In the genomic region with DNA sequence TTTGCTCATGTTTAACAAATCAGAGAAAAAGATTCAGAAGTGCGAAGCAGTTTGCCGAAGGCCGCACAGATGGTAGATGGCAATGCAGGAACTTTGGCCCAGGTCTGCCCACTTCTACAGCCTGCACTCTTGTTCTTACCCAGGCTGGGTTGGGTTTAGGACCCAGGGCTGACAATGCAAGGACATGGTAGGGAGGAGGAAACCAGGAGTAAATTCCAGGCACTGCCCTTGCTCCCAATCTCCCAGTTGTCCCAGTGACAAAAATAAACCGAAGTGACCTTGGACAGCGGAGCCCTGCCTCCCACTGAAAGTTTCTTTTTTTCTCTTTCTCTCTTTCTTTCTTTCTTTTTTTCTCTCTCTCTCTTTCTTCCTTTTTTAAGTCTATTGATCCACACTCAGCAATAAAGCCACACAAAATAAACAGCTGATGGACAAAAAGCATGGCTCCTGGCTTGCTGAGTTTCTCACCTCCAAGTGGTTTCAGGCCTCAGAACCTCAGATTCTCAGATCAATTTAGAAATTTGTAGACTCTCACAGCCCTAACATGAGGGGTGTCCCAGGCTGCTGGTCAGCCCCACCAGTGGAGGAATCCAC, we compare ENCODE assay signal across 1 cellular context.
TF ChIP-seq lines count a peak whose summit lies in the region.

No MANE protein-coding gene starts in this region.

TF ChIP-seq in HepG2, 621 proteins besides CTCF, POLR2A, EP300 and RAD21 (continued from another document and continues in another):
- TF ChIP-seq, protein P1, sequence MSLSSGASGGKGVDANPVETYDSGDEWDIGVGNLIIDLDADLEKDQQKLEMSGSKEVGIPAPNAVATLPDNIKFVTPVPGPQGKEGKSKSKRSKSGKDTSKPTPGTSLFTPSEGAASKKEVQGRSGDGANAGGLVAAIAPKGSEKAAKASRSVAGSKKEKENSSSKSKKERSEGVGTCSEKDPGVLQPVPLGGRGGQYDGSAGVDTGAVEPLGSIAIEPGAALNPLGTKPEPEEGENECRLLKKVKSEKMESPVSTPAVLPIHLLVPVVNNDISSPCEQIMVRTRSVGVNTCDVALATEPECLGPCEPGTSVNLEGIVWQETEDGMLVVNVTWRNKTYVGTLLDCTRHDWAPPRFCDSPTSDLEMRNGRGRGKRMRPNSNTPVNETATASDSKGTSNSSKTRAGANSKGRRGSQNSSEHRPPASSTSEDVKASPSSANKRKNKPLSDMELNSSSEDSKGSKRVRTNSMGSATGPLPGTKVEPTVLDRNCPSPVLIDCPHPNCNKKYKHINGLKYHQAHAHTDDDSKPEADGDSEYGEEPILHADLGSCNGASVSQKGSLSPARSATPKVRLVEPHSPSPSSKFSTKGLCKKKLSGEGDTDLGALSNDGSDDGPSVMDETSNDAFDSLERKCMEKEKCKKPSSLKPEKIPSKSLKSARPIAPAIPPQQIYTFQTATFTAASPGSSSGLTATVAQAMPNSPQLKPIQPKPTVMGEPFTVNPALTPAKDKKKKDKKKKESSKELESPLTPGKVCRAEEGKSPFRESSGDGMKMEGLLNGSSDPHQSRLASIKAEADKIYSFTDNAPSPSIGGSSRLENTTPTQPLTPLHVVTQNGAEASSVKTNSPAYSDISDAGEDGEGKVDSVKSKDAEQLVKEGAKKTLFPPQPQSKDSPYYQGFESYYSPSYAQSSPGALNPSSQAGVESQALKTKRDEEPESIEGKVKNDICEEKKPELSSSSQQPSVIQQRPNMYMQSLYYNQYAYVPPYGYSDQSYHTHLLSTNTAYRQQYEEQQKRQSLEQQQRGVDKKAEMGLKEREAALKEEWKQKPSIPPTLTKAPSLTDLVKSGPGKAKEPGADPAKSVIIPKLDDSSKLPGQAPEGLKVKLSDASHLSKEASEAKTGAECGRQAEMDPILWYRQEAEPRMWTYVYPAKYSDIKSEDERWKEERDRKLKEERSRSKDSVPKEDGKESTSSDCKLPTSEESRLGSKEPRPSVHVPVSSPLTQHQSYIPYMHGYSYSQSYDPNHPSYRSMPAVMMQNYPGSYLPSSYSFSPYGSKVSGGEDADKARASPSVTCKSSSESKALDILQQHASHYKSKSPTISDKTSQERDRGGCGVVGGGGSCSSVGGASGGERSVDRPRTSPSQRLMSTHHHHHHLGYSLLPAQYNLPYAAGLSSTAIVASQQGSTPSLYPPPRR (CRISPR knock-in tag; IDR thresholded peaks at IDR 0.05; ENCODE audit: borderline replicate concordance): peak; percentile 33; the same call in 1 of the 2 replicates
- TF ChIP-seq ZNF562 (CRISPR knock-in tag; IDR thresholded peaks at IDR 0.05; ENCODE audit: borderline replicate concordance): no peak
- no peak for TF ChIP-seq HOXA7 (CRISPR knock-in tag; IDR thresholded peaks at IDR 0.05)
- no peak for TF ChIP-seq GABPA (IDR thresholded peaks at IDR 0.05; ENCODE audit: low read depth, low read length)
- TF ChIP-seq GABPA (CRISPR knock-in tag; IDR thresholded peaks at IDR 0.05; ENCODE audit: low read depth): no peak
- 0 out of 2 replicates have a peak, but pooled peaks have one; percentile 47 for TF ChIP-seq NFIC (IDR thresholded peaks at IDR 0.05; ENCODE audit: low read length)
- no peak for TF ChIP-seq SETDB1 (CRISPR knock-in tag; IDR thresholded peaks at IDR 0.05; ENCODE audit: borderline replicate concordance)
- TF ChIP-seq NR2C2 (CRISPR knock-in tag; IDR thresholded peaks at IDR 0.05; ENCODE audit: borderline replicate concordance): 0 out of 2 replicates have a peak, but pooled peaks have one; percentile 29
- TF ChIP-seq PRPF4 (IDR thresholded peaks at IDR 0.05; ENCODE audit: low read depth, low read length, poor library complexity, severe bottlenecking): no peak
- TF ChIP-seq, protein P2, sequence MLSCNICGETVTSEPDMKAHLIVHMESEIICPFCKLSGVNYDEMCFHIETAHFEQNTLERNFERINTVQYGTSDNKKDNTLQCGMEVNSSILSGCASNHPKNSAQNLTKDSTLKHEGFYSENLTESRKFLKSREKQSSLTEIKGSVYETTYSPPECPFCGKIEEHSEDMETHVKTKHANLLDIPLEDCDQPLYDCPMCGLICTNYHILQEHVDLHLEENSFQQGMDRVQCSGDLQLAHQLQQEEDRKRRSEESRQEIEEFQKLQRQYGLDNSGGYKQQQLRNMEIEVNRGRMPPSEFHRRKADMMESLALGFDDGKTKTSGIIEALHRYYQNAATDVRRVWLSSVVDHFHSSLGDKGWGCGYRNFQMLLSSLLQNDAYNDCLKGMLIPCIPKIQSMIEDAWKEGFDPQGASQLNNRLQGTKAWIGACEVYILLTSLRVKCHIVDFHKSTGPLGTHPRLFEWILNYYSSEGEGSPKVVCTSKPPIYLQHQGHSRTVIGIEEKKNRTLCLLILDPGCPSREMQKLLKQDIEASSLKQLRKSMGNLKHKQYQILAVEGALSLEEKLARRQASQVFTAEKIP (CRISPR knock-in tag; IDR thresholded peaks at IDR 0.05; ENCODE audit: borderline replicate concordance): no peak
- 0 out of 2 replicates have a peak, but pooled peaks have one; percentile 18 for TF ChIP-seq ZNF878 (CRISPR knock-in tag; IDR thresholded peaks at IDR 0.05)
- TF ChIP-seq, protein P3, sequence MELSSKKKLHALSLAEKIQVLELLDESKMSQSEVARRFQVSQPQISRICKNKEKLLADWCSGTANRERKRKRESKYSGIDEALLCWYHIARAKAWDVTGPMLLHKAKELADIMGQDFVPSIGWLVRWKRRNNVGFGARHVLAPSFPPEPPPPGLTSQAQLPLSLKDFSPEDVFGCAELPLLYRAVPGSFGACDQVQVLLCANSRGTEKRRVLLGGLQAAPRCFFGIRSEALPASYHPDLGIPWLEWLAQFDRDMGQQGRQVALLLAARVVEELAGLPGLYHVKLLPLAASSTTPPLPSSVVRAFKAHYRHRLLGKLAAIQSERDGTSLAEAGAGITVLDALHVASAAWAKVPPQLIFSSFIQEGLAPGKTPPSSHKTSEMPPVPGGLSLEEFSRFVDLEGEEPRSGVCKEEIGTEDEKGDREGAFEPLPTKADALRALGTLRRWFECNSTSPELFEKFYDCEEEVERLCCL (CRISPR knock-in tag; IDR thresholded peaks at IDR 0.05; ENCODE audit: borderline replicate concordance): no peak
- no peak for TF ChIP-seq FOSL2 (CRISPR knock-in tag; IDR thresholded peaks at IDR 0.05)
- TF ChIP-seq ZNF317 (CRISPR knock-in tag; IDR thresholded peaks at IDR 0.05): 0 out of 2 replicates have a peak, but pooled peaks have one; percentile 14
- no peak for TF ChIP-seq ZBTB42 (CRISPR knock-in tag; IDR thresholded peaks at IDR 0.05)
- TF ChIP-seq THAP11 (CRISPR knock-in tag; IDR thresholded peaks at IDR 0.05): 0 out of 2 replicates have a peak, but pooled peaks have one; percentile 0
- TF ChIP-seq ATRX (CRISPR knock-in tag; IDR thresholded peaks at IDR 0.05; ENCODE audit: borderline replicate concordance): no peak
- TF ChIP-seq, protein P4, sequence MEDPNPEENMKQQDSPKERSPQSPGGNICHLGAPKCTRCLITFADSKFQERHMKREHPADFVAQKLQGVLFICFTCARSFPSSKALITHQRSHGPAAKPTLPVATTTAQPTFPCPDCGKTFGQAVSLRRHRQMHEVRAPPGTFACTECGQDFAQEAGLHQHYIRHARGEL (CRISPR knock-in tag; IDR thresholded peaks at IDR 0.05): no peak
- no peak for TF ChIP-seq ZNF3 (CRISPR knock-in tag; IDR thresholded peaks at IDR 0.05)
- TF ChIP-seq, protein P5, sequence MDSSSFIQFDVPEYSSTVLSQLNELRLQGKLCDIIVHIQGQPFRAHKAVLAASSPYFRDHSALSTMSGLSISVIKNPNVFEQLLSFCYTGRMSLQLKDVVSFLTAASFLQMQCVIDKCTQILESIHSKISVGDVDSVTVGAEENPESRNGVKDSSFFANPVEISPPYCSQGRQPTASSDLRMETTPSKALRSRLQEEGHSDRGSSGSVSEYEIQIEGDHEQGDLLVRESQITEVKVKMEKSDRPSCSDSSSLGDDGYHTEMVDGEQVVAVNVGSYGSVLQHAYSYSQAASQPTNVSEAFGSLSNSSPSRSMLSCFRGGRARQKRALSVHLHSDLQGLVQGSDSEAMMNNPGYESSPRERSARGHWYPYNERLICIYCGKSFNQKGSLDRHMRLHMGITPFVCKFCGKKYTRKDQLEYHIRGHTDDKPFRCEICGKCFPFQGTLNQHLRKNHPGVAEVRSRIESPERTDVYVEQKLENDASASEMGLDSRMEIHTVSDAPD (CRISPR knock-in tag; IDR thresholded peaks at IDR 0.05): no peak
- no peak for TF ChIP-seq DNMT1 (CRISPR knock-in tag; IDR thresholded peaks at IDR 0.05)
- no peak for TF ChIP-seq TOE1 (CRISPR knock-in tag; IDR thresholded peaks at IDR 0.05)
- peak; percentile 45; the same call in 1 of the 2 replicates for TF ChIP-seq DMAP1 (CRISPR knock-in tag; IDR thresholded peaks at IDR 0.05)
- no peak for TF ChIP-seq ZNF17 (CRISPR knock-in tag; IDR thresholded peaks at IDR 0.05)
- TF ChIP-seq ZNF264 (CRISPR knock-in tag; IDR thresholded peaks at IDR 0.05): 0 out of 2 replicates have a peak, but pooled peaks have one; percentile 5
- no peak for TF ChIP-seq ZNF446 (CRISPR knock-in tag; IDR thresholded peaks at IDR 0.05)
- TF ChIP-seq, protein P6, sequence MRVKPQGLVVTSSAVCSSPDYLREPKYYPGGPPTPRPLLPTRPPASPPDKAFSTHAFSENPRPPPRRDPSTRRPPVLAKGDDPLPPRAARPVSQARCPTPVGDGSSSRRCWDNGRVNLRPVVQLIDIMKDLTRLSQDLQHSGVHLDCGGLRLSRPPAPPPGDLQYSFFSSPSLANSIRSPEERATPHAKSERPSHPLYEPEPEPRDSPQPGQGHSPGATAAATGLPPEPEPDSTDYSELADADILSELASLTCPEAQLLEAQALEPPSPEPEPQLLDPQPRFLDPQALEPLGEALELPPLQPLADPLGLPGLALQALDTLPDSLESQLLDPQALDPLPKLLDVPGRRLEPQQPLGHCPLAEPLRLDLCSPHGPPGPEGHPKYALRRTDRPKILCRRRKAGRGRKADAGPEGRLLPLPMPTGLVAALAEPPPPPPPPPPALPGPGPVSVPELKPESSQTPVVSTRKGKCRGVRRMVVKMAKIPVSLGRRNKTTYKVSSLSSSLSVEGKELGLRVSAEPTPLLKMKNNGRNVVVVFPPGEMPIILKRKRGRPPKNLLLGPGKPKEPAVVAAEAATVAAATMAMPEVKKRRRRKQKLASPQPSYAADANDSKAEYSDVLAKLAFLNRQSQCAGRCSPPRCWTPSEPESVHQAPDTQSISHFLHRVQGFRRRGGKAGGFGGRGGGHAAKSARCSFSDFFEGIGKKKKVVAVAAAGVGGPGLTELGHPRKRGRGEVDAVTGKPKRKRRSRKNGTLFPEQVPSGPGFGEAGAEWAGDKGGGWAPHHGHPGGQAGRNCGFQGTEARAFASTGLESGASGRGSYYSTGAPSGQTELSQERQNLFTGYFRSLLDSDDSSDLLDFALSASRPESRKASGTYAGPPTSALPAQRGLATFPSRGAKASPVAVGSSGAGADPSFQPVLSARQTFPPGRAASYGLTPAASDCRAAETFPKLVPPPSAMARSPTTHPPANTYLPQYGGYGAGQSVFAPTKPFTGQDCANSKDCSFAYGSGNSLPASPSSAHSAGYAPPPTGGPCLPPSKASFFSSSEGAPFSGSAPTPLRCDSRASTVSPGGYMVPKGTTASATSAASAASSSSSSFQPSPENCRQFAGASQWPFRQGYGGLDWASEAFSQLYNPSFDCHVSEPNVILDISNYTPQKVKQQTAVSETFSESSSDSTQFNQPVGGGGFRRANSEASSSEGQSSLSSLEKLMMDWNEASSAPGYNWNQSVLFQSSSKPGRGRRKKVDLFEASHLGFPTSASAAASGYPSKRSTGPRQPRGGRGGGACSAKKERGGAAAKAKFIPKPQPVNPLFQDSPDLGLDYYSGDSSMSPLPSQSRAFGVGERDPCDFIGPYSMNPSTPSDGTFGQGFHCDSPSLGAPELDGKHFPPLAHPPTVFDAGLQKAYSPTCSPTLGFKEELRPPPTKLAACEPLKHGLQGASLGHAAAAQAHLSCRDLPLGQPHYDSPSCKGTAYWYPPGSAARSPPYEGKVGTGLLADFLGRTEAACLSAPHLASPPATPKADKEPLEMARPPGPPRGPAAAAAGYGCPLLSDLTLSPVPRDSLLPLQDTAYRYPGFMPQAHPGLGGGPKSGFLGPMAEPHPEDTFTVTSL (CRISPR knock-in tag; IDR thresholded peaks at IDR 0.05; ENCODE audit: borderline replicate concordance): peak; percentile 44; the same call in 1 of the 2 replicates
- TF ChIP-seq, protein P7, sequence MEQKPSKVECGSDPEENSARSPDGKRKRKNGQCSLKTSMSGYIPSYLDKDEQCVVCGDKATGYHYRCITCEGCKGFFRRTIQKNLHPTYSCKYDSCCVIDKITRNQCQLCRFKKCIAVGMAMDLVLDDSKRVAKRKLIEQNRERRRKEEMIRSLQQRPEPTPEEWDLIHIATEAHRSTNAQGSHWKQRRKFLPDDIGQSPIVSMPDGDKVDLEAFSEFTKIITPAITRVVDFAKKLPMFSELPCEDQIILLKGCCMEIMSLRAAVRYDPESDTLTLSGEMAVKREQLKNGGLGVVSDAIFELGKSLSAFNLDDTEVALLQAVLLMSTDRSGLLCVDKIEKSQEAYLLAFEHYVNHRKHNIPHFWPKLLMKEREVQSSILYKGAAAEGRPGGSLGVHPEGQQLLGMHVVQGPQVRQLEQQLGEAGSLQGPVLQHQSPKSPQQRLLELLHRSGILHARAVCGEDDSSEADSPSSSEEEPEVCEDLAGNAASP (CRISPR knock-in tag; IDR thresholded peaks at IDR 0.05; ENCODE audit: borderline replicate concordance): 0 out of 2 replicates have a peak, but pooled peaks have one; percentile 38
- TF ChIP-seq ZNF782 (CRISPR knock-in tag; IDR thresholded peaks at IDR 0.05; ENCODE audit: borderline replicate concordance): no peak
- TF ChIP-seq, protein P8, sequence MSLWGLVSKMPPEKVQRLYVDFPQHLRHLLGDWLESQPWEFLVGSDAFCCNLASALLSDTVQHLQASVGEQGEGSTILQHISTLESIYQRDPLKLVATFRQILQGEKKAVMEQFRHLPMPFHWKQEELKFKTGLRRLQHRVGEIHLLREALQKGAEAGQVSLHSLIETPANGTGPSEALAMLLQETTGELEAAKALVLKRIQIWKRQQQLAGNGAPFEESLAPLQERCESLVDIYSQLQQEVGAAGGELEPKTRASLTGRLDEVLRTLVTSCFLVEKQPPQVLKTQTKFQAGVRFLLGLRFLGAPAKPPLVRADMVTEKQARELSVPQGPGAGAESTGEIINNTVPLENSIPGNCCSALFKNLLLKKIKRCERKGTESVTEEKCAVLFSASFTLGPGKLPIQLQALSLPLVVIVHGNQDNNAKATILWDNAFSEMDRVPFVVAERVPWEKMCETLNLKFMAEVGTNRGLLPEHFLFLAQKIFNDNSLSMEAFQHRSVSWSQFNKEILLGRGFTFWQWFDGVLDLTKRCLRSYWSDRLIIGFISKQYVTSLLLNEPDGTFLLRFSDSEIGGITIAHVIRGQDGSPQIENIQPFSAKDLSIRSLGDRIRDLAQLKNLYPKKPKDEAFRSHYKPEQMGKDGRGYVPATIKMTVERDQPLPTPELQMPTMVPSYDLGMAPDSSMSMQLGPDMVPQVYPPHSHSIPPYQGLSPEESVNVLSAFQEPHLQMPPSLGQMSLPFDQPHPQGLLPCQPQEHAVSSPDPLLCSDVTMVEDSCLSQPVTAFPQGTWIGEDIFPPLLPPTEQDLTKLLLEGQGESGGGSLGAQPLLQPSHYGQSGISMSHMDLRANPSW (CRISPR knock-in tag; IDR thresholded peaks at IDR 0.05; ENCODE audit: borderline replicate concordance): no peak
- TF ChIP-seq, protein P9, sequence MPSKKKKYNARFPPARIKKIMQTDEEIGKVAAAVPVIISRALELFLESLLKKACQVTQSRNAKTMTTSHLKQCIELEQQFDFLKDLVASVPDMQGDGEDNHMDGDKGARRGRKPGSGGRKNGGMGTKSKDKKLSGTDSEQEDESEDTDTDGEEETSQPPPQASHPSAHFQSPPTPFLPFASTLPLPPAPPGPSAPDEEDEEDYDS (CRISPR knock-in tag; IDR thresholded peaks at IDR 0.05): no peak
- peak; percentile 54; the same call in 1 of the 2 replicates for TF ChIP-seq MIER3 (CRISPR knock-in tag; IDR thresholded peaks at IDR 0.05; ENCODE audit: borderline replicate concordance)
- no peak for TF ChIP-seq ATAD3A (CRISPR knock-in tag; IDR thresholded peaks at IDR 0.05)
